Comparison of ENCODE assay signal across 11 cellular contexts in genomic region chr5:179802950-179803562, GRCh38. TPM values are rescaled to one million over a fixed set of nuclear protein-coding genes. Genes with fewer than 3 reads are reported as not detected.
DNase-seq lines count a peak whose midpoint lies in the region; ATAC-seq and TF ChIP-seq lines count a peak whose summit lies in the region.
"Had no signal": no experiment of that assay in that cellular context is flagged by ENCODE, and none has a peak within 500 bp of the region (broad histone marks: within the 10 kb centered on the region; RNA-seq: fewer than 3 reads in every experiment).

No MANE protein-coding gene starts in this region.

- TF ChIP-seq CTCF in endodermal cell (conservative IDR thresholded peaks at IDR 0.05), result no peak
- TF ChIP-seq CTCF in stomach (IDR thresholded peaks at IDR 0.05), result no peak

- H3K27ac Mint-ChIP-seq in activated T-cell treated with anti-CD3 and anti-CD28 coated beads, Interleukin-2, amount 50 U/mL, for 72 hours, result no peak overlapping the region
- H3K27ac Mint-ChIP-seq in activated T-cell treated with anti-CD3 and anti-CD28 coated beads, Interleukin-2, amount 50 U/mL, for 24 hours, result no peak overlapping the region
- no peak overlapping the region for H3K27ac Mint-ChIP-seq in endodermal cell

- H3K9me3 Mint-ChIP-seq in activated T-cell treated with anti-CD3 and anti-CD28 coated beads, Interleukin-2, amount 50 U/mL, for 72 hours, result no peaks in the 10 kb centered on the region
- H3K9me3 Mint-ChIP-seq in activated T-cell treated with anti-CD3 and anti-CD28 coated beads, Interleukin-2, amount 50 U/mL, for 24 hours, result no peaks in the 10 kb centered on the region
- no peaks in the 10 kb centered on the region for H3K9me3 Mint-ChIP-seq in endodermal cell
- H3K9me3 Mint-ChIP-seq in activated T-cell treated with anti-CD3 and anti-CD28 coated beads, Interleukin-2, amount 50 U/mL, for 4 hours, result no peaks in the 10 kb centered on the region

- H3K4me3 ChIP-seq in endodermal cell (ENCODE audit: low read length) (no peak overlapping the region), stomach (peak overlapping the region in 1 of 4 donors; percentile 4)

- intact Hi-C loops in stomach (cut with DNase I; ENCODE audit: low total_unique reads), result no loop called here

- no peak overlapping the region for H3K27ac ChIP-seq in endodermal cell (ENCODE audit: low read depth, low read length)
- peak overlapping the region in 4 of 5 donors; percentile 0 to 99 (median 94) for H3K27ac ChIP-seq in stomach
- H3K27ac ChIP-seq: parathyroid adenoma had no signal

- H3K9ac ChIP-seq in endodermal cell (ENCODE audit: extremely low read depth, low read length, poor library complexity, severe bottlenecking), result no peak overlapping the region
- H3K9ac ChIP-seq: parathyroid adenoma had no signal

- no peak for TF ChIP-seq EP300 in stomach (IDR thresholded peaks at IDR 0.05)

- H3K36me3 ChIP-seq in endodermal cell (ENCODE audit: control insufficient read depth, insufficient read depth, low read length), result peaks cover 34% of the 10 kb centered on the region
- peaks cover 35 to 45% (median 39%) of the 10 kb centered on the region in 4 donors for H3K36me3 ChIP-seq in stomach

- H3K27me3 Mint-ChIP-seq in activated T-cell treated with anti-CD3 and anti-CD28 coated beads, Interleukin-2, amount 50 U/mL, for 72 hours (ENCODE audit: low read depth), result no peaks in the 10 kb centered on the region
- H3K27me3 Mint-ChIP-seq in activated T-cell treated with anti-CD3 and anti-CD28 coated beads, Interleukin-2, amount 50 U/mL, for 24 hours, result no peaks in the 10 kb centered on the region
- H3K27me3 Mint-ChIP-seq in endodermal cell (ENCODE audit: insufficient read depth), result no peaks in the 10 kb centered on the region
- no peaks in the 10 kb centered on the region for H3K27me3 Mint-ChIP-seq in activated T-cell treated with anti-CD3 and anti-CD28 coated beads, Interleukin-2, amount 50 U/mL, for 4 hours (ENCODE audit: low read depth)

- H3K36me3 Mint-ChIP-seq in activated T-cell treated with anti-CD3 and anti-CD28 coated beads, Interleukin-2, amount 50 U/mL, for 72 hours (ENCODE audit: insufficient read depth in 2 of 2), result peaks cover 0 to 4% of the 10 kb centered on the region in 2 donors
- peaks cover 25% of the 10 kb centered on the region for H3K36me3 Mint-ChIP-seq in activated T-cell treated with anti-CD3 and anti-CD28 coated beads, Interleukin-2, amount 50 U/mL, for 24 hours (ENCODE audit: low read depth)
- peaks cover 18% of the 10 kb centered on the region for H3K36me3 Mint-ChIP-seq in endodermal cell (ENCODE audit: low read depth)
- H3K36me3 Mint-ChIP-seq in activated T-cell treated with anti-CD3 and anti-CD28 coated beads, Interleukin-2, amount 50 U/mL, for 4 hours (ENCODE audit: insufficient read depth), result peaks cover 10% of the 10 kb centered on the region

- peak overlapping the region; percentile 36 to 95 for H3K4me3 Mint-ChIP-seq in activated T-cell treated with anti-CD3 and anti-CD28 coated beads, Interleukin-2, amount 50 U/mL, for 72 hours
- H3K4me3 Mint-ChIP-seq in activated T-cell treated with anti-CD3 and anti-CD28 coated beads, Interleukin-2, amount 50 U/mL, for 24 hours, result no peak overlapping the region
- no peak overlapping the region for H3K4me3 Mint-ChIP-seq in endodermal cell
- H3K4me3 Mint-ChIP-seq in activated T-cell treated with anti-CD3 and anti-CD28 coated beads, Interleukin-2, amount 50 U/mL, for 4 hours, result no peak overlapping the region

- WGBS in endodermal cell (ENCODE audit: insufficient coverage in 1 of 2, insufficient read length in 1 of 2), 2 experiments, result 58 to 76% methylated on average over 6 to 11 of the region's 11 CpGs
- 53 to 65% (median 58%) methylated on average over 7 to 11 of the region's 11 CpGs for WGBS in stomach, 5 donors

- ATAC-seq in activated T-cell treated with anti-CD3 and anti-CD28 coated beads, Interleukin-2, amount 50 U/mL, for 72 hours (replicated peaks in 1 of 2), result no peak
- no peak for ATAC-seq in activated T-cell treated with anti-CD3 and anti-CD28 coated beads, Interleukin-2, amount 50 U/mL, for 4 hours

- no peaks in the 10 kb centered on the region for H3K27me3 ChIP-seq in endodermal cell (ENCODE audit: control insufficient read depth, insufficient read depth, low read length, poor library complexity, severe bottlenecking)
- H3K27me3 ChIP-seq in stomach, result no peaks in the 10 kb centered on the region

- H3K4me1 ChIP-seq in endodermal cell (ENCODE audit: control insufficient read depth, insufficient read depth, low read length) (no peaks in the 10 kb centered on the region), stomach (peaks cover 53 to 57% (median 56%) of the 10 kb centered on the region in 4 donors)

- H3K9me3 ChIP-seq in endodermal cell (ENCODE audit: control insufficient read depth, low read length) (no peaks in the 10 kb centered on the region), stomach (no peaks in the 10 kb centered on the region)
- H3K9me3 ChIP-seq: Caco-2 had no signal

- TF ChIP-seq POLR2A in stomach (IDR thresholded peaks at IDR 0.05), result no peak

- no peak for DNase-seq in activated T-cell treated with anti-CD3 and anti-CD28 coated beads, Interleukin-2, amount 50 U/mL, for 72 hours
- no peak for DNase-seq in activated T-cell treated with anti-CD3 and anti-CD28 coated beads, Interleukin-2, amount 50 U/mL, for 24 hours
- peak; percentile 92 for DNase-seq in NCI-H345 (lab: John Stamatoyannopoulos, UW)
- peak; percentile 54 for DNase-seq in endodermal cell
- no peak for DNase-seq in stomach
- DNase-seq in activated T-cell treated with anti-CD3 and anti-CD28 coated beads, Interleukin-2, amount 50 U/mL, for 4 hours, result no peak
- no peak for DNase-seq in activated T-cell treated with anti-CD3 and anti-CD28 coated beads for 4 hours
- no peak for DNase-seq in A172 (ENCODE audit: low spot score)
- DNase-seq: Caco-2, head of caudate nucleus had no signal

- H3K4me1 Mint-ChIP-seq in activated T-cell treated with anti-CD3 and anti-CD28 coated beads, Interleukin-2, amount 50 U/mL, for 72 hours (ENCODE audit: low read depth), result peaks cover 37% of the 10 kb centered on the region
- peaks cover 36% of the 10 kb centered on the region for H3K4me1 Mint-ChIP-seq in activated T-cell treated with anti-CD3 and anti-CD28 coated beads, Interleukin-2, amount 50 U/mL, for 24 hours (ENCODE audit: low read depth)
- peaks cover 13% of the 10 kb centered on the region for H3K4me1 Mint-ChIP-seq in endodermal cell
- peaks cover 34% of the 10 kb centered on the region for H3K4me1 Mint-ChIP-seq in activated T-cell treated with anti-CD3 and anti-CD28 coated beads, Interleukin-2, amount 50 U/mL, for 4 hours (ENCODE audit: low read depth)

RNA-seq across cellular contexts. Expression of gene MGAT4B, which starts 3.6 kb away (rescaled TPM):
- 100 to 1,000 TPM; 101 to 108 TPM for total RNA-seq in activated T-cell treated with anti-CD3 and anti-CD28 coated beads, Interleukin-2, amount 50 U/mL, for 72 hours
- total RNA-seq in endodermal cell (100 to 1,000 TPM; 165 to 177 TPM), stomach (100 to 1,000 TPM; 149 to 617 (median 206) TPM)
- polyA plus RNA-seq in endodermal cell (2013, experiment 1 of 2), result 75.1 TPM
- 66.4 TPM for polyA plus RNA-seq in endodermal cell (2013, experiment 2 of 2)
- 100 to 1,000 TPM in 2 of 3 donors, 10 to 100 TPM in 1; 85.0 to 115 (median 101) TPM for polyA plus RNA-seq in stomach
- 10 to 100 TPM; 43.6 to 63.7 (median 54.5) TPM for total RNA-seq in activated T-cell treated with anti-CD3 and anti-CD28 coated beads, Interleukin-2, amount 50 U/mL, for 4 hours
- 352 and 377 TPM in 2 replicates for total RNA-seq in A172 (2014; rRNA removed; shearing (Covaris generic))

RNA-seq across cellular contexts. Expression of gene LTC4S, which starts 9.3 kb away (rescaled TPM):
- 1 to 10 TPM; 1.5 TPM for total RNA-seq in activated T-cell treated with anti-CD3 and anti-CD28 coated beads, Interleukin-2, amount 50 U/mL, for 72 hours
- total RNA-seq in endodermal cell, result 1 to 10 TPM; 5.7 to 6.3 TPM
- 1.4 TPM for polyA plus RNA-seq in endodermal cell (2013, experiment 1 of 2)
- polyA plus RNA-seq in endodermal cell (2013, experiment 2 of 2), result 1.6 TPM
- 10 to 100 TPM in 2 of 5 donors, 1 to 10 TPM in 2, not detected in 1; 5.0 to 21.0 (median 13.3) TPM for total RNA-seq in stomach
- polyA plus RNA-seq in stomach, result 1 to 10 TPM; 3.3 to 8.4 (median 8.2) TPM
- total RNA-seq in activated T-cell treated with anti-CD3 and anti-CD28 coated beads, Interleukin-2, amount 50 U/mL, for 4 hours, result 1 to 10 TPM in 1 of 3 donors, under 1 TPM in 2; 0.37 to 2.3 (median 0.61) TPM
- 8.6 and 13.4 TPM in 2 replicates for total RNA-seq in A172 (2014; rRNA removed; shearing (Covaris generic))

RNA-seq across cellular contexts. Expression of gene SQSTM1, which starts 17.6 kb away (rescaled TPM):
- 100 to 1,000 TPM; 213 to 226 TPM for total RNA-seq in activated T-cell treated with anti-CD3 and anti-CD28 coated beads, Interleukin-2, amount 50 U/mL, for 72 hours
- total RNA-seq in endodermal cell (100 to 1,000 TPM; 134 to 172 TPM), stomach (100 to 1,000 TPM; 163 to 693 (median 508) TPM)
- polyA plus RNA-seq in endodermal cell (2013, experiment 1 of 2), result 48.3 TPM
- 43.6 TPM for polyA plus RNA-seq in endodermal cell (2013, experiment 2 of 2)
- polyA plus RNA-seq in stomach, result 100 to 1,000 TPM; 166 to 251 (median 213) TPM
- 100 to 1,000 TPM; 109 to 141 (median 111) TPM for total RNA-seq in activated T-cell treated with anti-CD3 and anti-CD28 coated beads, Interleukin-2, amount 50 U/mL, for 4 hours
- 2,241 and 2,527 TPM in 2 replicates for total RNA-seq in A172 (2014; rRNA removed; shearing (Covaris generic))

RNA-seq across cellular contexts. Expression of gene MRNIP, which starts 55.6 kb away (rescaled TPM):
- 10 to 100 TPM; 26.4 to 33.3 TPM for total RNA-seq in activated T-cell treated with anti-CD3 and anti-CD28 coated beads, Interleukin-2, amount 50 U/mL, for 72 hours
- total RNA-seq in endodermal cell (10 to 100 TPM; 45.8 to 55.3 TPM), stomach (10 to 100 TPM in 4 of 5 donors, 1 to 10 TPM in 1; 8.0 to 46.0 (median 27.0) TPM)
- 34.7 TPM for polyA plus RNA-seq in endodermal cell (2013, experiment 1 of 2)
- 32.0 TPM for polyA plus RNA-seq in endodermal cell (2013, experiment 2 of 2)
- 10 to 100 TPM; 15.1 to 31.1 (median 27.2) TPM for polyA plus RNA-seq in stomach
- total RNA-seq in activated T-cell treated with anti-CD3 and anti-CD28 coated beads, Interleukin-2, amount 50 U/mL, for 4 hours, result 10 to 100 TPM; 14.9 to 16.1 (median 16.0) TPM
- 11.9 and 15.9 TPM in 2 replicates for total RNA-seq in A172 (2014; rRNA removed; shearing (Covaris generic))

Comparison
In these comparisons a context has a peak if more than half of its experiments do, and no peak if none do; other contexts are left out.
1. H3K4me3 Mint-ChIP-seq: peak in activated T-cell treated with anti-CD3 and anti-CD28 coated beads, Interleukin-2, amount 50 U/mL, for 72 hours (2 of 2); none in activated T-cell treated with anti-CD3 and anti-CD28 coated beads, Interleukin-2, amount 50 U/mL, for 24 hours (single experiment), endodermal cell (single experiment) and activated T-cell treated with anti-CD3 and anti-CD28 coated beads, Interleukin-2, amount 50 U/mL, for 4 hours (single experiment).
2. DNase-seq: peak in NCI-H345 (single experiment) and endodermal cell (single experiment); none in activated T-cell treated with anti-CD3 and anti-CD28 coated beads, Interleukin-2, amount 50 U/mL, for 72 hours (0 of 2), activated T-cell treated with anti-CD3 and anti-CD28 coated beads, Interleukin-2, amount 50 U/mL, for 24 hours (single experiment), stomach (single experiment), activated T-cell treated with anti-CD3 and anti-CD28 coated beads, Interleukin-2, amount 50 U/mL, for 4 hours (single experiment), activated T-cell treated with anti-CD3 and anti-CD28 coated beads for 4 hours (single experiment) and A172 (single experiment).